Comparison of ENCODE assay signal across 14 cellular contexts in genomic region chr3:10023587-10024310, GRCh38. TPM values are rescaled to one million over a fixed set of nuclear protein-coding genes. Genes with fewer than 3 reads are reported as not detected.
DNase-seq lines count a peak whose midpoint lies in the region; ATAC-seq and TF ChIP-seq lines count a peak whose summit lies in the region.
"Had no signal": no experiment of that assay in that cellular context is flagged by ENCODE, and none has a peak within 500 bp of the region (broad histone marks: within the 10 kb centered on the region; RNA-seq: fewer than 3 reads in every experiment).

No MANE protein-coding gene starts in this region.

- H4K20me1 ChIP-seq in GM23248 (ENCODE audit: insufficient read depth), result no peaks in the 10 kb centered on the region

- CTCF ChIA-PET in AG04450 (lab: Charles Lee), result interaction anchor here (0.6 to 1.5 kb wide), 3 partner anchors 8 to 91 kb away, joined by 3 to 4 read pairs (median 3); no protein-coding TSS in a partner anchor
- CTCF ChIA-PET in activated B cell treated with CpG ODN at 0.5 μM for 24 hours (lab: Charles Lee), result no interaction called here

- peak overlapping the region; percentile 99 for H3K4me2 ChIP-seq in GM23248 (ENCODE audit: unreplicated experiment)

- peak overlapping the region; percentile 4; the same call in 1 of the 2 replicates for H3K9ac ChIP-seq in GM23248

- in situ Hi-C loops in GM23248 (cut with MboI), result no loop called here

- H3K79me2 ChIP-seq in GM23248 (ENCODE audit: insufficient read depth), result peaks cover 36% of the 10 kb centered on the region

- H3K9me2 ChIP-seq in GM23248 (ENCODE audit: insufficient read depth), result no peaks in the 10 kb centered on the region

- peaks cover 35% of the 10 kb centered on the region for H3K4me1 Mint-ChIP-seq in activated B cell treated with CpG ODN at 0.5 μM for 24 hours

- H3K27ac Mint-ChIP-seq in activated B cell treated with CpG ODN at 0.5 μM for 24 hours, result no peak overlapping the region

- H2AFZ ChIP-seq in GM23248, result no peak overlapping the region

- peaks cover 24% of the 10 kb centered on the region for H3F3A ChIP-seq in GM23248 (ENCODE audit: insufficient read depth)

- H3K27me3 Mint-ChIP-seq in activated B cell treated with CpG ODN at 0.5 μM for 24 hours, result no peaks in the 10 kb centered on the region

- H3K27me3 ChIP-seq in AG04450 (ENCODE audit: control insufficient read depth, insufficient read depth, low read length) (no peaks in the 10 kb centered on the region), GM23248 (replicated peaks; ENCODE audit: insufficient read depth) (no peaks in the 10 kb centered on the region), upper lobe of left lung (no peaks in the 10 kb centered on the region)
- H3K27me3 ChIP-seq: pancreas, transverse colon had no signal

- POLR2A ChIA-PET in AG04450 (lab: Yijun Ruan, JAX), result interaction anchor here (0.7 to 1.6 kb wide), 2 partner anchors 8 to 10 kb away, joined by 3 to 8 read pairs; no protein-coding TSS in a partner anchor
- POLR2A ChIA-PET in activated B cell treated with CpG ODN at 0.5 μM for 24 hours (lab: Charles Lee), result interaction anchor here (0.6 kb wide), 1 partner anchor 519 kb away, joined by 3 read pairs; no protein-coding TSS in a partner anchor

- peaks cover 12% of the 10 kb centered on the region; the same call in 1 of the 2 replicates for H3K36me3 ChIP-seq in GM23248 (ENCODE audit: low read depth)
- H3K36me3 ChIP-seq in upper lobe of left lung, result peaks cover 0 to 50% (median 19%) of the 10 kb centered on the region in 4 donors

- no peak for TF ChIP-seq POLR2A in upper lobe of left lung (IDR thresholded peaks at IDR 0.05)

- TF ChIP-seq EP300 in upper lobe of left lung (IDR thresholded peaks at IDR 0.05), result no peak

- H3K4me3 Mint-ChIP-seq in activated B cell treated with CpG ODN at 0.5 μM for 24 hours, result peak overlapping the region; percentile 15

- intact Hi-C loops in activated B cell treated with CpG ODN at 0.5 μM for 24 hours (cut with micrococcal nuclease), result loop anchor here (10.0 kb wide), 1 partner anchor 519 kb away; no protein-coding TSS in a partner anchor

- H3K9me3 ChIP-seq in AG04450 (ENCODE audit: control insufficient read depth, insufficient read depth, low read length) (no peaks in the 10 kb centered on the region; the same call in 1 of the 2 replicates), GM23248 (ENCODE audit: low read depth) (no peaks in the 10 kb centered on the region), upper lobe of left lung (no peaks in the 10 kb centered on the region)
- H3K9me3 ChIP-seq: pancreas, transverse colon had no signal

- peak overlapping the region; percentile 23; the same call in 1 of the 2 replicates for H3K4me3 ChIP-seq in AG04450 (ENCODE audit: low read depth, low read length)
- H3K4me3 ChIP-seq in GM23248, result peak overlapping the region; percentile 94; the same call in 1 of the 2 replicates
- no peak overlapping the region for H3K4me3 ChIP-seq in upper lobe of left lung
- H3K4me3 ChIP-seq: pancreas, transverse colon had no signal

- H3K27ac ChIP-seq in AG04450 (ENCODE audit: low read depth, low read length) (peak overlapping the region; percentile 91), GM23248 (peak overlapping the region; percentile 65), upper lobe of left lung (no peak overlapping the region)
- H3K27ac ChIP-seq: pancreas, transverse colon had no signal

- H3K36me3 Mint-ChIP-seq in activated B cell treated with CpG ODN at 0.5 μM for 24 hours (ENCODE audit: low read depth), result peaks cover 53% of the 10 kb centered on the region

- H3K9me3 Mint-ChIP-seq in activated B cell treated with CpG ODN at 0.5 μM for 24 hours, result no peaks in the 10 kb centered on the region

- DNase-seq in AG04450 (ENCODE audit: low read depth, low spot score), result peak; percentile 65
- peak; percentile 96 for DNase-seq in GM23248
- no peak for DNase-seq in activated B cell treated with CpG ODN at 0.5 μM for 24 hours
- peak; percentile 46 for DNase-seq in glomerular visceral epithelial cell (ENCODE audit: extremely low spot score)
- DNase-seq in upper lobe of left lung, result no peak
- DNase-seq in mucosa of gallbladder (ENCODE audit: low spot score), result no peak
- DNase-seq: activated CD4-positive, alpha-beta T cell treated with anti-CD3 and anti-CD28 coated beads for 48 hours; caudate nucleus; Kasumi-1; NK-92 treated with Interleukin-12 subunit alpha and Interleukin-12 subunit beta, amount 100 ng/mL, for 24 hours; pancreas; transverse colon had no signal

- no peak for TF ChIP-seq CTCF in AG04450 (IDR thresholded peaks at IDR 0.05; ENCODE audit: low read depth, low read length)
- no peak for TF ChIP-seq CTCF in activated B cell treated with CpG ODN at 0.5 μM for 24 hours (IDR thresholded peaks at IDR 0.05)
- TF ChIP-seq CTCF in upper lobe of left lung (IDR thresholded peaks at IDR 0.05), result no peak

- H3K4me1 ChIP-seq in GM23248 (ENCODE audit: insufficient read depth) (peaks cover 26% of the 10 kb centered on the region), upper lobe of left lung (peaks cover 24 to 33% (median 27%) of the 10 kb centered on the region in 4 donors)

- no peak for ATAC-seq in activated B cell treated with CpG ODN at 0.5 μM for 24 hours (ENCODE audit: low read depth)
- no peak for ATAC-seq in HG03571 (IDR thresholded peaks at IDR 0.05; ENCODE audit: unreplicated experiment)
- no peak for ATAC-seq in upper lobe of left lung (ENCODE audit: low FRiP score in 2 of 2)
- no peak for ATAC-seq in HG03280 (IDR thresholded peaks at IDR 0.05; ENCODE audit: unreplicated experiment)
- ATAC-seq: pancreas had no signal

- WGBS in GM23248 (ENCODE audit: low coverage in 1 of 2, low lambda C conversion rate in 2 of 2, missing lambda C conversion rate in 2 of 2), 2 experiments, result 28 to 32% methylated on average over 8 of the region's 8 CpGs
- WGBS in upper lobe of left lung, 2 donors, result 80 to 86% methylated on average over 7 to 8 of the region's 8 CpGs

RNA-seq across cellular contexts. Expression of gene FANCD2, which starts 2.5 kb away (rescaled TPM):
- polyA plus RNA-seq in AG04450 (2011; rRNA removed) (3.6 and 5.4 TPM in 2 replicates), GM23248 (2016; fragmentation: Nextera tagmentation; extraction: Ambion mirVana) (3.8 and 4.4 TPM in 2 replicates)
- polyA minus RNA-seq in AG04450 (2011; rRNA and poly(A)+ RNA removed), result 9.1 and 9.7 TPM in 2 replicates
- 6.1 and 7.0 TPM in 2 replicates for total RNA-seq in GM23248 (2014; rRNA removed; shearing (Covaris generic))
- total RNA-seq in activated B cell treated with CpG ODN at 0.5 μM for 24 hours (26.8 and 31.4 TPM in 2 replicates), upper lobe of left lung (10 to 100 TPM in 1 of 6 donors, 1 to 10 TPM in 5; 3.0 to 23.0 (median 5.8) TPM), mucosa of gallbladder (4.5 TPM)

RNA-seq across cellular contexts. Expression of gene EMC3, which starts 37.1 kb away (rescaled TPM):
- polyA plus RNA-seq in AG04450 (2011; rRNA removed) (159 and 161 TPM in 2 replicates), GM23248 (2016; fragmentation: Nextera tagmentation; extraction: Ambion mirVana) (139 and 154 TPM in 2 replicates)
- polyA minus RNA-seq in AG04450 (2011; rRNA and poly(A)+ RNA removed), result 67.1 and 82.1 TPM in 2 replicates
- total RNA-seq in GM23248 (2014; rRNA removed; shearing (Covaris generic)), result 44.3 and 130 TPM in 2 replicates
- total RNA-seq in activated B cell treated with CpG ODN at 0.5 μM for 24 hours (37.6 and 40.6 TPM in 2 replicates), upper lobe of left lung (10 to 100 TPM; 26.2 to 79.0 (median 46.3) TPM), mucosa of gallbladder (73.9 TPM)

Comparison
In these comparisons a context has a peak if more than half of its experiments do, and no peak if none do; other contexts are left out.
1. DNase-seq: peak in AG04450 (single experiment), GM23248 (single experiment) and glomerular visceral epithelial cell (single experiment); none in activated B cell treated with CpG ODN at 0.5 μM for 24 hours (single experiment), upper lobe of left lung (0 of 2) and mucosa of gallbladder (single experiment).
2. H3K27ac ChIP-seq: peak in AG04450 (single experiment) and GM23248 (single experiment); none in upper lobe of left lung (0 of 4).
3. H3K4me3 ChIP-seq: peak in AG04450 (single experiment) and GM23248 (single experiment); none in upper lobe of left lung (0 of 4).